Comparison of ENCODE assay signal across 14 cellular contexts in the genomic region with DNA sequence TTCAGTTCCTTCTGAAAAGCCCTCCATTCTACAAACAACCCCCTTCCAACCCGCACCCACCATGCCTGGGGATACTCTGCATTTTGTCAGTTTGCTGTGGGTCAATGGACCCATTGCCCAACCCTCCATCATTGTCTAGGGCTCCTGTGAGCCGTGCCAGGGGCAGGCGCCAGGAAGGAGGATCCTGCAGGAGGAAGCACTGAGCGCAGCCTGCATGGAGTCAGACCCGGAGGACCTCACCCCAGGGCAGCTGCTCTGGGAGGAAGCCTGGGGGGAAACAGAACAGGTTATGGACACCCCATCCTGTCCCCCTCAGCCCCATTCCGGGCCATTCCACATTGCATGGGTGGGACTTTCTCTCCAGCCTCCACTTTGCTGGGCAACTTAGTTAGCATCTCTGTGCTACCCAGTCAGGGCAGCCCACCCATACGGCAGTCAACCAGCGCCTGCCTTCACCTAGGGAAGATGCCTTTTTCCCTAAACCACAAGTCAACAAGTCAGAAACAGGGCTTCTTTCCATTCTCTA. TPM values are rescaled to one million over a fixed set of nuclear protein-coding genes. Genes with fewer than 3 reads are reported as not detected.
DNase-seq lines count a peak whose midpoint lies in the region; ATAC-seq and TF ChIP-seq lines count a peak whose summit lies in the region.
"Had no signal": no experiment of that assay in that cellular context is flagged by ENCODE, and none has a peak within 500 bp of the region (broad histone marks: within the 10 kb centered on the region; RNA-seq: fewer than 3 reads in every experiment).

No MANE protein-coding gene starts in this region.

- no peaks in the 10 kb centered on the region for H3K27me3 ChIP-seq in tibial nerve
- H3K27me3 ChIP-seq: heart right ventricle had no signal

- H3K36me3 Mint-ChIP-seq in activated naive CD4-positive, alpha-beta T cell treated with anti-CD3 and anti-CD28 coated beads, Interleukin-2, amount 10 ng/mL, durations not matched to agents 7 days and 5 days, result no peaks in the 10 kb centered on the region
- H3K36me3 Mint-ChIP-seq in WTC11, result no peaks in the 10 kb centered on the region
- peaks cover 6% of the 10 kb centered on the region for H3K36me3 Mint-ChIP-seq in effector memory CD8-positive, alpha-beta T cell (ENCODE audit: insufficient read depth)
- H3K36me3 Mint-ChIP-seq: stimulated activated effector memory CD8-positive, alpha-beta T cell treated with anti-CD3 and anti-CD28 coated beads, Interleukin-12 subunit alpha, Interleukin-12 subunit beta, amount 100 ng/mL, for 72 hours had no signal

- H3K9me3 ChIP-seq in tibial nerve, result no peaks in the 10 kb centered on the region
- H3K9me3 ChIP-seq: heart right ventricle had no signal

- WGBS in tibial nerve, 2 donors, result 38 to 54% methylated on average over 7 to 8 of the region's 8 CpGs

- H3K9me3 Mint-ChIP-seq in activated naive CD4-positive, alpha-beta T cell treated with anti-CD3 and anti-CD28 coated beads, Interleukin-2, amount 10 ng/mL, durations not matched to agents 7 days and 5 days, result no peaks in the 10 kb centered on the region
- no peaks in the 10 kb centered on the region for H3K9me3 Mint-ChIP-seq in WTC11
- H3K9me3 Mint-ChIP-seq in effector memory CD8-positive, alpha-beta T cell, result no peaks in the 10 kb centered on the region
- H3K9me3 Mint-ChIP-seq: stimulated activated effector memory CD8-positive, alpha-beta T cell treated with anti-CD3 and anti-CD28 coated beads, Interleukin-12 subunit alpha, Interleukin-12 subunit beta, amount 100 ng/mL, for 72 hours had no signal

- TF ChIP-seq POLR2A in tibial nerve (IDR thresholded peaks at IDR 0.05), result no peak

- CTCF ChIA-PET in activated naive CD4-positive, alpha-beta T cell treated with anti-CD3 and anti-CD28 coated beads, Interleukin-2, amount 10 ng/mL, durations not matched to agents 7 days and 5 days (lab: Charles Lee), result interaction anchor here (0.8 to 6.1 kb wide), 9 partner anchors 11 to 87 kb away, joined by 3 to 50 read pairs (median 4); no protein-coding TSS in a partner anchor
- CTCF ChIA-PET in WTC11 (lab: Charles Lee), result interaction anchor here (1.0 to 5.5 kb wide), 5 partner anchors 14 to 87 kb away, joined by 3 to 47 read pairs (median 16); no protein-coding TSS in a partner anchor

- ATAC-seq in WTC11, result peak; percentile 67
- no peak for ATAC-seq in effector memory CD8-positive, alpha-beta T cell (replicated peaks)
- ATAC-seq: stimulated activated effector memory CD8-positive, alpha-beta T cell treated with anti-CD3 and anti-CD28 coated beads, Interleukin-12 subunit alpha, Interleukin-12 subunit beta, amount 100 ng/mL, for 72 hours had no signal

- POLR2A ChIA-PET in WTC11 (lab: Charles Lee), result no interaction called here

- H3K4me3 Mint-ChIP-seq in activated naive CD4-positive, alpha-beta T cell treated with anti-CD3 and anti-CD28 coated beads, Interleukin-2, amount 10 ng/mL, durations not matched to agents 7 days and 5 days, result no peak overlapping the region
- H3K4me3 Mint-ChIP-seq in WTC11, result no peak overlapping the region
- H3K4me3 Mint-ChIP-seq in effector memory CD8-positive, alpha-beta T cell, result peak overlapping the region in 1 of 2 donors; percentile 18
- H3K4me3 Mint-ChIP-seq: stimulated activated effector memory CD8-positive, alpha-beta T cell treated with anti-CD3 and anti-CD28 coated beads, Interleukin-12 subunit alpha, Interleukin-12 subunit beta, amount 100 ng/mL, for 72 hours had no signal

- peaks cover 0 to 35% (median 16%) of the 10 kb centered on the region in 4 donors for H3K4me1 ChIP-seq in tibial nerve

- no peak overlapping the region for H3K4me3 ChIP-seq in tibial nerve
- H3K4me3 ChIP-seq: heart right ventricle, lung had no signal

- H3K27me3 Mint-ChIP-seq in activated naive CD4-positive, alpha-beta T cell treated with anti-CD3 and anti-CD28 coated beads, Interleukin-2, amount 10 ng/mL, durations not matched to agents 7 days and 5 days, result no peaks in the 10 kb centered on the region
- peaks cover 19% of the 10 kb centered on the region for H3K27me3 Mint-ChIP-seq in WTC11 (ENCODE audit: low read depth)
- no peaks in the 10 kb centered on the region for H3K27me3 Mint-ChIP-seq in effector memory CD8-positive, alpha-beta T cell

- no peaks in the 10 kb centered on the region for H3K36me3 ChIP-seq in tibial nerve
- H3K36me3 ChIP-seq: heart right ventricle had no signal

- H3K4me1 Mint-ChIP-seq in activated naive CD4-positive, alpha-beta T cell treated with anti-CD3 and anti-CD28 coated beads, Interleukin-2, amount 10 ng/mL, durations not matched to agents 7 days and 5 days, result peaks cover 37% of the 10 kb centered on the region
- peaks cover 46% of the 10 kb centered on the region for H3K4me1 Mint-ChIP-seq in WTC11
- peaks cover 4 to 12% of the 10 kb centered on the region in 2 donors for H3K4me1 Mint-ChIP-seq in effector memory CD8-positive, alpha-beta T cell (ENCODE audit: low read depth in 2 of 2)

- DNase-seq in activated naive CD4-positive, alpha-beta T cell treated with anti-CD3 and anti-CD28 coated beads, Interleukin-2, amount 10 ng/mL, durations not matched to agents 7 days and 5 days, result no peak
- DNase-seq in activated naive CD4-positive, alpha-beta T cell treated with anti-CD3 and anti-CD28 coated beads, Interleukin-2, amount 50 U/mL, for 16 hours, result no peak
- DNase-seq in WTC11 (ENCODE audit: low spot score) (no peak), iPS-NIHi7 (ENCODE audit: extremely low spot score) (peak; percentile 21), tibial nerve (ENCODE audit: low spot score in 2 of 2) (no peak), NCI-H748 (lab: John Stamatoyannopoulos, UW; ENCODE audit: unreplicated experiment) (no peak), OCI-M2 (lab: John Stamatoyannopoulos, UW; ENCODE audit: unreplicated experiment) (no peak)
- DNase-seq in effector memory CD8-positive, alpha-beta T cell, result no peak
- DNase-seq: aorta; HCEC 1CT; heart right ventricle; stimulated activated CD4-positive, alpha-beta T cell treated with anti-CD3 and anti-CD28 coated beads, Interleukin-2, amount 100 ng/mL, for 24 hours had no signal

- no peak for TF ChIP-seq EP300 in tibial nerve (IDR thresholded peaks at IDR 0.05)

- H3K27ac ChIP-seq in tibial nerve, result peak overlapping the region; percentile 48 to 89 (median 74)

- peak overlapping the region; percentile 80 for H3K27ac Mint-ChIP-seq in activated naive CD4-positive, alpha-beta T cell treated with anti-CD3 and anti-CD28 coated beads, Interleukin-2, amount 10 ng/mL, durations not matched to agents 7 days and 5 days
- H3K27ac Mint-ChIP-seq in WTC11, result peak overlapping the region; percentile 32; the same call in 1 of the 2 replicates
- H3K27ac Mint-ChIP-seq in effector memory CD8-positive, alpha-beta T cell, result peak overlapping the region in 1 of 2 donors; percentile 60
- H3K27ac Mint-ChIP-seq: stimulated activated effector memory CD8-positive, alpha-beta T cell treated with anti-CD3 and anti-CD28 coated beads, Interleukin-12 subunit alpha, Interleukin-12 subunit beta, amount 100 ng/mL, for 72 hours had no signal

- TF ChIP-seq CTCF in WTC11 (IDR thresholded peaks at IDR 0.05), result no peak
- no peak for TF ChIP-seq CTCF in tibial nerve (IDR thresholded peaks at IDR 0.05)

TF ChIP-seq in WTC11, 78 proteins besides CTCF, POLR2A, EP300 and RAD21:
- TF ChIP-seq TP53 (CRISPR knock-in tag; IDR thresholded peaks at IDR 0.05) (0 out of 2 replicates have a peak, but pooled peaks have one; percentile 21), GABPB1 (CRISPR knock-in tag; IDR thresholded peaks at IDR 0.05) (no peak)
- TF ChIP-seq, protein P1, sequence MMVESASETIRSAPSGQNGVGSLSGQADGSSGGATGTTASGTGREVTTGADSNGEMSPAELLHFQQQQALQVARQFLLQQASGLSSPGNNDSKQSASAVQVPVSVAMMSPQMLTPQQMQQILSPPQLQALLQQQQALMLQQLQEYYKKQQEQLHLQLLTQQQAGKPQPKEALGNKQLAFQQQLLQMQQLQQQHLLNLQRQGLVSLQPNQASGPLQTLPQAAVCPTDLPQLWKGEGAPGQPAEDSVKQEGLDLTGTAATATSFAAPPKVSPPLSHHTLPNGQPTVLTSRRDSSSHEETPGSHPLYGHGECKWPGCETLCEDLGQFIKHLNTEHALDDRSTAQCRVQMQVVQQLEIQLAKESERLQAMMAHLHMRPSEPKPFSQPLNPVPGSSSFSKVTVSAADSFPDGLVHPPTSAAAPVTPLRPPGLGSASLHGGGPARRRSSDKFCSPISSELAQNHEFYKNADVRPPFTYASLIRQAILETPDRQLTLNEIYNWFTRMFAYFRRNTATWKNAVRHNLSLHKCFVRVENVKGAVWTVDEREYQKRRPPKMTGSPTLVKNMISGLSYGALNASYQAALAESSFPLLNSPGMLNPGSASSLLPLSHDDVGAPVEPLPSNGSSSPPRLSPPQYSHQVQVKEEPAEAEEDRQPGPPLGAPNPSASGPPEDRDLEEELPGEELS (CRISPR knock-in tag; IDR thresholded peaks at IDR 0.05), result no peak

RNA-seq across cellular contexts. Expression of a gene that starts 48.6 kb away (rescaled TPM):
- total RNA-seq in WTC11 (2021), result 266 to 274 TPM (median 268 TPM) in 3 replicates
- 100 to 1,000 TPM in 1 of 4 donors, 10 to 100 TPM in 3; 64.7 to 103 (median 71.9) TPM for total RNA-seq in tibial nerve
